In the genomic region with DNA sequence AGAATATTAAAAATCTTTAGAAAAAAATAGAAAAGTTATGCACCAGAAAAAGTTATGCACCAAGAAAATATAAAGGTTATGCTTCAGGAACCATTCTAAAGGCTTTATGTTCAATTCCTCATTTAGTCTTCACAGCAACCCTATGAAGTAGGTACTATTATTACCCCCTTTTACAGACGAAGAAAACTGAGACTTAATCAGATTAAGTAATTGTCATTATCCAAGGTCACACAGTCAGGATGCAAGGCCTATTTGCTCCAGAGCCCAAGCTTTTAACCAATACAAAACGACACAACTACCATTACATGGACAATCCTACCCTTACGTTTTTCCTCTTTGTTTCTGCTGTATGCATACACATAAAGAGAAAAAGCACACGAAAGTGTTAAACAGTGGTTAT, we compare ENCODE assay signal across 19 cellular contexts.
"Had no signal": no experiment of that assay in that cellular context is flagged by ENCODE, and none has a peak within 500 bp of the region (broad histone marks: within the 10 kb centered on the region; RNA-seq: fewer than 3 reads in every experiment).

No MANE protein-coding gene starts in this region.

- H3K4me3 Mint-ChIP-seq: activated CD4-positive, alpha-beta memory T cell treated with anti-CD3 and anti-CD28 coated beads for 36 hours; activated CD4-positive, alpha-beta T cell treated with anti-CD3 and anti-CD28 coated beads for 36 hours; stimulated activated effector memory CD8-positive, alpha-beta T cell treated with anti-CD3 and anti-CD28 coated beads, Interleukin-12 subunit alpha, Interleukin-12 subunit beta, amount 100 ng/mL, for 72 hours had no signal

- H3K27ac Mint-ChIP-seq: activated CD4-positive, alpha-beta memory T cell treated with anti-CD3 and anti-CD28 coated beads for 36 hours; activated CD4-positive, alpha-beta T cell treated with anti-CD3 and anti-CD28 coated beads for 36 hours; stimulated activated effector memory CD8-positive, alpha-beta T cell treated with anti-CD3 and anti-CD28 coated beads, Interleukin-12 subunit alpha, Interleukin-12 subunit beta, amount 100 ng/mL, for 72 hours had no signal

- H3K9me3 ChIP-seq: colonic mucosa, pancreas, stomach, upper lobe of left lung had no signal

- DNase-seq: activated CD4-positive, alpha-beta memory T cell treated with anti-CD3 and anti-CD28 coated beads for 36 hours; activated CD4-positive, alpha-beta T cell treated with anti-CD3 and anti-CD28 coated beads for 36 hours; activated naive CD4-positive, alpha-beta T cell; activated T-cell treated with anti-CD3 and anti-CD28 coated beads for 4 hours; caudate nucleus; colonic mucosa; head of caudate nucleus; mesenchymal stem cell; naive thymus-derived CD4-positive, alpha-beta T cell; pancreas; stimulated activated CD4-positive, alpha-beta T cell treated with anti-CD3 and anti-CD28 coated beads, Interleukin-4, amount 100 ng/mL, for 24 hours; stomach; T-helper 2 cell; upper lobe of left lung; WERI-Rb-1 had no signal

- H3K27me3 Mint-ChIP-seq: activated CD4-positive, alpha-beta memory T cell treated with anti-CD3 and anti-CD28 coated beads for 36 hours; activated CD4-positive, alpha-beta T cell treated with anti-CD3 and anti-CD28 coated beads for 36 hours; naive thymus-derived CD4-positive, alpha-beta T cell had no signal

- H3K36me3 ChIP-seq: colonic mucosa, pancreas, stomach, upper lobe of left lung, WERI-Rb-1 had no signal

- H3K27ac ChIP-seq: colonic mucosa, pancreas, stomach, upper lobe of left lung, WERI-Rb-1 had no signal

- H3K27me3 ChIP-seq: colonic mucosa, pancreas, stomach, upper lobe of left lung had no signal

- ATAC-seq: activated CD4-positive, alpha-beta T cell treated with anti-CD3 and anti-CD28 coated beads for 36 hours; naive thymus-derived CD4-positive, alpha-beta T cell; pancreas; sciatic nerve; stimulated activated effector memory CD8-positive, alpha-beta T cell treated with anti-CD3 and anti-CD28 coated beads, Interleukin-12 subunit alpha, Interleukin-12 subunit beta, amount 100 ng/mL, for 72 hours had no signal

- H3K4me3 ChIP-seq: colonic mucosa, pancreas, smooth muscle cell, stomach, upper lobe of left lung had no signal

- H3K9me3 Mint-ChIP-seq: activated CD4-positive, alpha-beta memory T cell treated with anti-CD3 and anti-CD28 coated beads for 36 hours; stimulated activated effector memory CD8-positive, alpha-beta T cell treated with anti-CD3 and anti-CD28 coated beads, Interleukin-12 subunit alpha, Interleukin-12 subunit beta, amount 100 ng/mL, for 72 hours had no signal

- FAIRE-seq: frontal cortex, pancreas had no signal

- H3K4me2 ChIP-seq: smooth muscle cell had no signal
